In genomic region chr4:4488405-4489404, GRCh38 we compare ENCODE assay signal across 7 cellular contexts. TPM values are rescaled to one million over a fixed set of nuclear protein-coding genes. Genes with fewer than 3 reads are reported as not detected.
DNase-seq lines count a peak whose midpoint lies in the region; ATAC-seq and TF ChIP-seq lines count a peak whose summit lies in the region.

No MANE protein-coding gene starts in this region.

- H3K4me1 ChIP-seq in GM23248 (ENCODE audit: insufficient read depth) (peaks cover 34% of the 10 kb centered on the region), Karpas-422 (ENCODE audit: low read length) (peaks cover 41% of the 10 kb centered on the region), right cardiac atrium (ENCODE audit: control insufficient read depth, insufficient read depth, low read length) (no peaks in the 10 kb centered on the region), gastrocnemius medialis (peaks cover 0 to 3% of the 10 kb centered on the region in 2 donors)

- peak; percentile 88 to 89 for ATAC-seq in right cardiac atrium
- ATAC-seq in gastrocnemius medialis, result peak; percentile 66 to 89

- H3K27ac ChIP-seq in GM23248 (no peak overlapping the region), Karpas-422 (ENCODE audit: low read length) (0 out of 2 replicates have a peak overlapping the region, but pooled peaks have one; percentile 24), right cardiac atrium (ENCODE audit: low read length) (no peak overlapping the region), gastrocnemius medialis (no peak overlapping the region)

- in situ Hi-C loops in GM23248 (cut with MboI), result loop anchor here (10.0 to 25.0 kb wide), 3 partner anchors 376 to 649 kb away; no protein-coding TSS in a partner anchor
- in situ Hi-C loops in gastrocnemius medialis (cut with MboI; ENCODE audit: low sequenced_read_pairs in 4 of 4), result loop anchor here in 1 of 4 donors (25.0 kb wide), 2 partner anchors 399 to 1324 kb away; no protein-coding TSS in a partner anchor

- DNase-seq in GM06990 (ENCODE audit: extremely low read depth, insufficient read length) (peak; percentile 17), GM23248 (peak; percentile 84), Karpas-422 (peak; percentile 91), SW480 (ENCODE audit: low spot score) (peak; percentile 60), amniotic epithelial cell (ENCODE audit: low read depth) (peak; percentile 78), right cardiac atrium (peak; percentile 58 to 77 (median 60)), gastrocnemius medialis (peak in 1 of 2 donors; percentile 51)

- H3F3A ChIP-seq in GM23248 (ENCODE audit: insufficient read depth), result peaks cover 18% of the 10 kb centered on the region

- H3K27me3 ChIP-seq in GM06990 (replicated peaks; ENCODE audit: control insufficient read depth, insufficient read depth, low read length), result no peaks in the 10 kb centered on the region
- no peaks in the 10 kb centered on the region for H3K27me3 ChIP-seq in GM23248 (replicated peaks; ENCODE audit: insufficient read depth)
- no peaks in the 10 kb centered on the region for H3K27me3 ChIP-seq in Karpas-422 (ENCODE audit: low read length)
- no peaks in the 10 kb centered on the region for H3K27me3 ChIP-seq in right cardiac atrium (ENCODE audit: control insufficient read depth, insufficient read depth)
- no peaks in the 10 kb centered on the region for H3K27me3 ChIP-seq in gastrocnemius medialis

- H3K9ac ChIP-seq in GM23248, result no peak overlapping the region
- no peak overlapping the region for H3K9ac ChIP-seq in Karpas-422 (ENCODE audit: low read length)

- H3K79me2 ChIP-seq in GM23248 (ENCODE audit: insufficient read depth), result peaks cover 84% of the 10 kb centered on the region
- peaks cover 53% of the 10 kb centered on the region for H3K79me2 ChIP-seq in Karpas-422 (ENCODE audit: low read length)

- H3K4me3 ChIP-seq in GM06990 (replicated peaks; ENCODE audit: low read depth, low read length) (no peak overlapping the region), GM23248 (no peak overlapping the region), Karpas-422 (ENCODE audit: low read length) (no peak overlapping the region), right cardiac atrium (ENCODE audit: low read length) (no peak overlapping the region), gastrocnemius medialis (no peak overlapping the region)

- WGBS in GM23248 (ENCODE audit: low coverage in 1 of 2, low lambda C conversion rate in 2 of 2, missing lambda C conversion rate in 2 of 2), 2 experiments, result 34 to 35% methylated on average over 6 of the region's 6 CpGs
- WGBS in right cardiac atrium, result 38% methylated on average over 6 of the region's 6 CpGs

- peak; percentile 85 for TF ChIP-seq CTCF in GM06990 (IDR thresholded peaks at IDR 0.05; ENCODE audit: insufficient read depth, low read length, poor library complexity, severe bottlenecking)
- peak; percentile 49 to 87 (median 69) for TF ChIP-seq CTCF in gastrocnemius medialis (IDR thresholded peaks at IDR 0.05 in 4 of 5, conservative IDR thresholded peaks at IDR 0.05 in 1 of 5)

- no peaks in the 10 kb centered on the region for H4K20me1 ChIP-seq in GM23248 (ENCODE audit: insufficient read depth)
- H4K20me1 ChIP-seq in Karpas-422 (ENCODE audit: insufficient read depth, low read depth, low read length), result peaks cover 55% of the 10 kb centered on the region

- H2AFZ ChIP-seq in GM23248 (no peak overlapping the region), Karpas-422 (ENCODE audit: low read length) (no peak overlapping the region)

- no peak for TF ChIP-seq POLR2A in gastrocnemius medialis (IDR thresholded peaks at IDR 0.05)

- no peaks in the 10 kb centered on the region for H3K9me2 ChIP-seq in GM23248 (ENCODE audit: insufficient read depth)
- H3K9me2 ChIP-seq in Karpas-422 (replicated peaks; ENCODE audit: insufficient read depth, low read length), result no peaks in the 10 kb centered on the region

- H3K4me2 ChIP-seq in GM23248 (ENCODE audit: unreplicated experiment), result peak overlapping the region; percentile 10
- H3K4me2 ChIP-seq in Karpas-422 (ENCODE audit: low read depth, low read length, poor library complexity, severe bottlenecking), result peak overlapping the region; percentile 15

- no peaks in the 10 kb centered on the region for H3K36me3 ChIP-seq in GM06990 (ENCODE audit: control insufficient read depth, insufficient read depth, low read length)
- no peaks in the 10 kb centered on the region for H3K36me3 ChIP-seq in GM23248 (ENCODE audit: low read depth)
- H3K36me3 ChIP-seq in Karpas-422 (ENCODE audit: insufficient read depth, low read length), result no peaks in the 10 kb centered on the region
- H3K36me3 ChIP-seq in gastrocnemius medialis, result no peaks in the 10 kb centered on the region

- intact Hi-C loops in right cardiac atrium (cut with DNase I), result loop anchor here in 3 of 4 donors (10.0 kb wide), 3 partner anchors 386 to 1326 kb away; no protein-coding TSS in a partner anchor
- intact Hi-C loops in gastrocnemius medialis (cut with DNase I; ENCODE audit: low total_unique reads), result loop anchor here (1.0 kb wide), 1 partner anchor 87 kb away; no protein-coding TSS in a partner anchor

- H3K9me3 ChIP-seq in GM23248 (ENCODE audit: low read depth) (no peaks in the 10 kb centered on the region), Karpas-422 (ENCODE audit: low read length) (no peaks in the 10 kb centered on the region), right cardiac atrium (ENCODE audit: control insufficient read depth, low read length) (no peaks in the 10 kb centered on the region), gastrocnemius medialis (no peaks in the 10 kb centered on the region)

RNA-seq across cellular contexts. Expression of gene STX18, which starts 53.1 kb away (rescaled TPM):
- total RNA-seq in GM23248 (2014; rRNA removed; shearing (Covaris generic)), result 35.0 and 42.6 TPM in 2 replicates
- polyA plus RNA-seq in GM23248 (2016; fragmentation: Nextera tagmentation; extraction: Ambion mirVana) (39.2 and 40.5 TPM in 2 replicates), right cardiac atrium (14.9 TPM)
- 17.9 and 43.8 TPM in 2 replicates for total RNA-seq in Karpas-422 (2014; rRNA removed; shearing (Covaris generic); ENCODE audit: low replicate concordance)
- total RNA-seq in right cardiac atrium (10 to 100 TPM; 15.4 to 25.9 (median 17.7) TPM), gastrocnemius medialis (10 to 100 TPM; 19.2 to 27.4 (median 20.7) TPM)
